10 cellular contexts compared by ENCODE assay signal in genomic region chr9:135971892-135972291, GRCh38. TPM values are rescaled to one million over a fixed set of nuclear protein-coding genes. Genes with fewer than 3 reads are reported as not detected.
DNase-seq lines count a peak whose midpoint lies in the region; ATAC-seq and TF ChIP-seq lines count a peak whose summit lies in the region.
"Had no signal": no experiment of that assay in that cellular context is flagged by ENCODE, and none has a peak within 500 bp of the region (broad histone marks: within the 10 kb centered on the region; RNA-seq: fewer than 3 reads in every experiment).

No MANE protein-coding gene starts in this region.

- no peaks in the 10 kb centered on the region for H3K4me1 ChIP-seq in CD4-positive, CD25-positive, alpha-beta regulatory T cell (ENCODE audit: control insufficient read depth, insufficient read depth, low read length, poor library complexity, severe bottlenecking)

- TF ChIP-seq CTCF in type B pancreatic cell (conservative IDR thresholded peaks at IDR 0.05), result no peak

- no peak for ATAC-seq in CD4-positive, CD25-positive, alpha-beta regulatory T cell (ENCODE audit: low read depth in 2 of 2)
- ATAC-seq in left lobe of liver (peak; percentile 75), GM19395 (IDR thresholded peaks at IDR 0.05; ENCODE audit: unreplicated experiment) (no peak), GM19397 (IDR thresholded peaks at IDR 0.05; ENCODE audit: unreplicated experiment) (no peak), HG03159 (IDR thresholded peaks at IDR 0.05; ENCODE audit: unreplicated experiment) (no peak)

- peaks cover 0 to 13% (median 8%) of the 10 kb centered on the region in 4 donors for H3K4me1 Mint-ChIP-seq in CD4-positive, CD25-positive, alpha-beta regulatory T cell
- peaks cover 8% of the 10 kb centered on the region for H3K4me1 Mint-ChIP-seq in type B pancreatic cell (ENCODE audit: unreplicated experiment)

- H3K27me3 Mint-ChIP-seq in CD4-positive, CD25-positive, alpha-beta regulatory T cell, result peaks cover 5% of the 10 kb centered on the region
- peaks cover 36% of the 10 kb centered on the region for H3K27me3 Mint-ChIP-seq in type B pancreatic cell

- H3K36me3 Mint-ChIP-seq in CD4-positive, CD25-positive, alpha-beta regulatory T cell, result no peaks in the 10 kb centered on the region
- no peaks in the 10 kb centered on the region for H3K36me3 Mint-ChIP-seq in type B pancreatic cell

- H3K9me3 ChIP-seq in CD4-positive, CD25-positive, alpha-beta regulatory T cell (ENCODE audit: control insufficient read depth in 2 of 2, low read length in 2 of 2), result no peaks in the 10 kb centered on the region

- no peaks in the 10 kb centered on the region for H3K36me3 ChIP-seq in CD4-positive, CD25-positive, alpha-beta regulatory T cell (ENCODE audit: control insufficient read depth, insufficient read depth, low read length)

- no peak overlapping the region for H3K27ac ChIP-seq in CD4-positive, CD25-positive, alpha-beta regulatory T cell (ENCODE audit: insufficient read depth, low read length, poor library complexity, severe bottlenecking)
- H3K27ac ChIP-seq: C4-2B had no signal

- no peak overlapping the region for H3K27ac Mint-ChIP-seq in CD4-positive, CD25-positive, alpha-beta regulatory T cell
- H3K27ac Mint-ChIP-seq in type B pancreatic cell, result no peak overlapping the region

- H3K9me3 Mint-ChIP-seq in CD4-positive, CD25-positive, alpha-beta regulatory T cell, result no peaks in the 10 kb centered on the region
- no peaks in the 10 kb centered on the region for H3K9me3 Mint-ChIP-seq in type B pancreatic cell

- no peak overlapping the region for H3K4me3 ChIP-seq in CD4-positive, CD25-positive, alpha-beta regulatory T cell (ENCODE audit: low read depth, low read length)

- no peaks in the 10 kb centered on the region for H3K27me3 ChIP-seq in CD4-positive, CD25-positive, alpha-beta regulatory T cell (ENCODE audit: control insufficient read depth, insufficient read depth, low read length)

- H3K4me3 Mint-ChIP-seq in CD4-positive, CD25-positive, alpha-beta regulatory T cell, result no peak overlapping the region
- no peak overlapping the region for H3K4me3 Mint-ChIP-seq in type B pancreatic cell

- peak; percentile 27 to 52 (median 35) for DNase-seq in CD4-positive, CD25-positive, alpha-beta regulatory T cell
- DNase-seq in NAMALWA (ENCODE audit: low spot score) (peak; percentile 51), left lobe of liver (ENCODE audit: low spot score) (no peak), type B pancreatic cell (ENCODE audit: extremely low spot score, unreplicated experiment) (no peak)
- peak; percentile 43 to 60 for DNase-seq in activated T-cell treated with anti-CD3 and anti-CD28 coated beads, Interleukin-2, amount 50 U/mL, for 48 hours
- DNase-seq: NCI-H82 had no signal

RNA-seq across cellular contexts. Expression of gene UBAC1, which starts 10.7 kb away (rescaled TPM):
- 23.8 TPM for total RNA-seq in CD4-positive, CD25-positive, alpha-beta regulatory T cell
- polyA plus RNA-seq in CD4-positive, CD25-positive, alpha-beta regulatory T cell, result 10 to 100 TPM; 17.8 to 27.7 (median 23.4) TPM
- 18.7 TPM for total RNA-seq in left lobe of liver
- 34.5 and 45.2 TPM in 2 replicates for total RNA-seq in type B pancreatic cell (ENCODE audit: low replicate concordance)

Comparison
In these comparisons a context has a peak if more than half of its experiments do, and no peak if none do; other contexts are left out.
1. DNase-seq: peak in CD4-positive, CD25-positive, alpha-beta regulatory T cell (3 of 3), NAMALWA (single experiment) and activated T-cell treated with anti-CD3 and anti-CD28 coated beads, Interleukin-2, amount 50 U/mL, for 48 hours (2 of 2); none in left lobe of liver (single experiment) and type B pancreatic cell (single experiment).